ENCODE assay signal across 25 cellular contexts in the genomic region with DNA sequence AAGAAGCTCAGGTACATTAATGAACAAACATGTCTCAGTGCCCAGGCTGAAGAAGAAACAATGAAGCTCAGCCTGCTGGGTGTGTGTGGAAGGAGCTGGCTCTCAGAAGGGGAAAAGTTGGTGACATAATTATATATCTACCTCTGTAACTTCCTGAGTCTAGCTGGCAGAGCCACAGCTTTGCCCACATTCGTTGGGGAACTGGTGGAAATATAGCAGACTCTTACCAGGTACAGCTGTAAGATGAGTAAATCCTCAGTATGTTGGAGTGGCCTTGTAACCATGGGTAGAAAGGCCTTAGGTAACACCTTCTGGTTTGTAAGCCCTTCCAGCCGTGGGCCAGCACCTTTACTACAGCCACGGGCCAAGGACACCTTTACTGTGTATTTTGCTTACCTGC. TPM values are rescaled to one million over a fixed set of nuclear protein-coding genes. Genes with fewer than 3 reads are reported as not detected.
DNase-seq lines count a peak whose midpoint lies in the region; ATAC-seq, FAIRE-seq and TF ChIP-seq lines count a peak whose summit lies in the region.
"Had no signal": no experiment of that assay in that cellular context is flagged by ENCODE, and none has a peak within 500 bp of the region (broad histone marks: within the 10 kb centered on the region; RNA-seq: fewer than 3 reads in every experiment).

No MANE protein-coding gene starts in this region.

- no peak for TF ChIP-seq CTCF in HepG2 (CRISPR knock-in tag; IDR thresholded peaks at IDR 0.05)

- no peaks in the 10 kb centered on the region for H3K79me2 ChIP-seq in HepG2 (ENCODE audit: insufficient read depth, low read length)

- H3K4me3 ChIP-seq in HepG2 (replicated peaks in 1 of 3; ENCODE audit: insufficient read depth in 1 of 3, low read depth in 2 of 3, low read length in 3 of 3), result no peak overlapping the region
- H3K4me3 ChIP-seq: neural progenitor cell, testis, uterus had no signal

- no peaks in the 10 kb centered on the region for H3K36me3 ChIP-seq in HepG2 (replicated peaks in 1 of 2; ENCODE audit: control insufficient read depth in 1 of 2, insufficient read depth in 2 of 2, low read length in 2 of 2)
- H3K36me3 ChIP-seq: neural progenitor cell, uterus had no signal

- no peak for TF ChIP-seq RAD21 in HepG2 (CRISPR knock-in tag; IDR thresholded peaks at IDR 0.05)

- 7% methylated on average over 2 of the region's 3 CpGs for WGBS in HepG2 (ENCODE audit: low lambda C conversion rate)

- peak; percentile 63 for ATAC-seq in activated CD8-positive, alpha-beta T cell treated with anti-CD3 and anti-CD28 coated beads, Interleukin-2, amount 10 ng/mL, durations not matched to agents 7 days and 5 days
- peak; percentile 41; the same call in 1 of the 3 replicates for ATAC-seq in HepG2
- ATAC-seq in stimulated activated naive CD8-positive, alpha-beta T cell treated with anti-CD3 and anti-CD28 coated beads, Interleukin-15, Interleukin-2, amounts not matched to agents 100 U/mL and 50 U/mL, for 24 hours, result peak; percentile 36
- no peak for ATAC-seq in GM18505 (IDR thresholded peaks at IDR 0.05; ENCODE audit: unreplicated experiment)

- H3K4me3 Mint-ChIP-seq in activated naive CD8-positive, alpha-beta T cell, result no peak overlapping the region
- no peak overlapping the region for H3K4me3 Mint-ChIP-seq in activated naive CD8-positive, alpha-beta T cell treated with anti-CD3 and anti-CD28 coated beads for 36 hours
- no peak overlapping the region for H3K4me3 Mint-ChIP-seq in activated CD8-positive, alpha-beta T cell treated with anti-CD3 and anti-CD28 coated beads, Interleukin-2, amount 10 ng/mL, durations not matched to agents 7 days and 5 days
- H3K4me3 Mint-ChIP-seq: activated CD4-positive, alpha-beta T cell treated with anti-CD3 and anti-CD28 coated beads, Interleukin-2, amount 10 ng/mL, durations not matched to agents 7 days and 5 days; neural progenitor cell had no signal

- H3K27me3 Mint-ChIP-seq in activated naive CD8-positive, alpha-beta T cell, result no peaks in the 10 kb centered on the region
- H3K27me3 Mint-ChIP-seq in activated naive CD8-positive, alpha-beta T cell treated with anti-CD3 and anti-CD28 coated beads for 36 hours, result no peaks in the 10 kb centered on the region
- peaks cover 3% of the 10 kb centered on the region for H3K27me3 Mint-ChIP-seq in activated CD8-positive, alpha-beta T cell treated with anti-CD3 and anti-CD28 coated beads, Interleukin-2, amount 10 ng/mL, durations not matched to agents 7 days and 5 days (ENCODE audit: low read depth)
- H3K27me3 Mint-ChIP-seq: activated CD4-positive, alpha-beta T cell treated with anti-CD3 and anti-CD28 coated beads, Interleukin-2, amount 10 ng/mL, durations not matched to agents 7 days and 5 days; progenitor cell of endocrine pancreas had no signal

- no peak for DNase-seq in activated naive CD8-positive, alpha-beta T cell treated with anti-CD3 and anti-CD28 coated beads for 36 hours
- DNase-seq in activated CD8-positive, alpha-beta T cell treated with anti-CD3 and anti-CD28 coated beads, Interleukin-2, amount 10 ng/mL, durations not matched to agents 7 days and 5 days, result no peak
- DNase-seq in HepG2 (ENCODE audit: low spot score) (no peak), SK-N-DZ (ENCODE audit: low spot score) (no peak), NCI-H2196 treated with DMSO at 0.1 percent for 48 hours (lab: John Stamatoyannopoulos, UW; ENCODE audit: unreplicated experiment) (no peak)
- DNase-seq in stimulated activated naive CD8-positive, alpha-beta T cell treated with anti-CD3 and anti-CD28 coated beads, Interleukin-15, Interleukin-2, amounts not matched to agents 100 U/mL and 50 U/mL, for 24 hours, result no peak
- DNase-seq: activated CD4-positive, alpha-beta T cell treated with anti-CD3 and anti-CD28 coated beads, Interleukin-2, amount 10 ng/mL, durations not matched to agents 7 days and 5 days; DMS53; GDM1; glutamatergic neuron; GOT3; KG1; NCI-H1930; NCI-H526 treated with DMSO at 0.1 percent for 48 hours; RPMI8226; SK-N-SH; small intestine had no signal

- peaks cover 19% of the 10 kb centered on the region for H3K4me1 Mint-ChIP-seq in activated naive CD8-positive, alpha-beta T cell (ENCODE audit: low read depth)
- H3K4me1 Mint-ChIP-seq in activated naive CD8-positive, alpha-beta T cell treated with anti-CD3 and anti-CD28 coated beads for 36 hours, result peaks cover 15% of the 10 kb centered on the region
- peaks cover 26% of the 10 kb centered on the region for H3K4me1 Mint-ChIP-seq in activated CD8-positive, alpha-beta T cell treated with anti-CD3 and anti-CD28 coated beads, Interleukin-2, amount 10 ng/mL, durations not matched to agents 7 days and 5 days (ENCODE audit: low read depth)
- H3K4me1 Mint-ChIP-seq: neural progenitor cell had no signal

- peaks cover 5% of the 10 kb centered on the region for H3K9me3 Mint-ChIP-seq in activated naive CD8-positive, alpha-beta T cell (ENCODE audit: low read depth)
- no peaks in the 10 kb centered on the region for H3K9me3 Mint-ChIP-seq in activated naive CD8-positive, alpha-beta T cell treated with anti-CD3 and anti-CD28 coated beads for 36 hours
- peaks cover 9% of the 10 kb centered on the region for H3K9me3 Mint-ChIP-seq in activated CD8-positive, alpha-beta T cell treated with anti-CD3 and anti-CD28 coated beads, Interleukin-2, amount 10 ng/mL, durations not matched to agents 7 days and 5 days (ENCODE audit: insufficient read depth)
- H3K9me3 Mint-ChIP-seq: neural progenitor cell had no signal

- H4K20me1 ChIP-seq in HepG2 (ENCODE audit: insufficient read depth, low read length), result no peaks in the 10 kb centered on the region

- no peak for FAIRE-seq in HepG2 (lab: Jason Lieb, UNC)
- FAIRE-seq: bronchial epithelial cell, small intestine had no signal

- TF ChIP-seq EP300 in HepG2 (IDR thresholded peaks at IDR 0.05; ENCODE audit: low read depth in 2 of 2, low read length in 2 of 2), result no peak
- no peak for TF ChIP-seq EP300 in HepG2 (CRISPR knock-in tag; IDR thresholded peaks at IDR 0.05; ENCODE audit: borderline replicate concordance)

- peaks cover 4% of the 10 kb centered on the region for H3K36me3 Mint-ChIP-seq in activated naive CD8-positive, alpha-beta T cell
- H3K36me3 Mint-ChIP-seq in activated naive CD8-positive, alpha-beta T cell treated with anti-CD3 and anti-CD28 coated beads for 36 hours, result peaks cover 2% of the 10 kb centered on the region
- H3K36me3 Mint-ChIP-seq in activated CD8-positive, alpha-beta T cell treated with anti-CD3 and anti-CD28 coated beads, Interleukin-2, amount 10 ng/mL, durations not matched to agents 7 days and 5 days (ENCODE audit: low read depth), result peaks cover 5% of the 10 kb centered on the region
- H3K36me3 Mint-ChIP-seq: neural progenitor cell had no signal

- H3K4me1 ChIP-seq in HepG2 (ENCODE audit: insufficient read depth, low read length), result peaks cover 26% of the 10 kb centered on the region
- H3K4me1 ChIP-seq: neural progenitor cell, testis, uterus had no signal

- peak overlapping the region; percentile 0 for H3K27ac Mint-ChIP-seq in activated naive CD8-positive, alpha-beta T cell
- no peak overlapping the region for H3K27ac Mint-ChIP-seq in activated naive CD8-positive, alpha-beta T cell treated with anti-CD3 and anti-CD28 coated beads for 36 hours
- peak overlapping the region; percentile 12 for H3K27ac Mint-ChIP-seq in activated CD8-positive, alpha-beta T cell treated with anti-CD3 and anti-CD28 coated beads, Interleukin-2, amount 10 ng/mL, durations not matched to agents 7 days and 5 days
- H3K27ac Mint-ChIP-seq: neural progenitor cell, progenitor cell of endocrine pancreas had no signal

- H2AFZ ChIP-seq in HepG2 (ENCODE audit: low read length), result no peak overlapping the region
- H2AFZ ChIP-seq: neural progenitor cell had no signal

- CTCF ChIA-PET in activated CD8-positive, alpha-beta T cell treated with anti-CD3 and anti-CD28 coated beads, Interleukin-2, amount 10 ng/mL, durations not matched to agents 7 days and 5 days (lab: Charles Lee), result interaction anchor here (1.1 to 1.8 kb wide), 3 partner anchors 29 to 68 kb away, joined by 4 to 6 read pairs (median 5); partner anchors contain the start of gene PNRC1
- CTCF ChIA-PET in HepG2 (lab: Yijun Ruan, JAX; ENCODE audit: low intra/inter-chr PET ratio, low total read pairs), result no interaction called here

- H3K9me3 ChIP-seq in HepG2 (ENCODE audit: low read length), result no peaks in the 10 kb centered on the region
- H3K9me3 ChIP-seq: SK-N-SH, testis, uterus had no signal

- in situ Hi-C loops in HepG2 (cut with HindIII; ENCODE audit: extremely low pct_ligation_motif_present, low pct_unique_long_range_greater_than_20kb), result no loop called here

- H3K9ac ChIP-seq in HepG2 (ENCODE audit: insufficient read depth, low read depth, low read length), result no peak overlapping the region
- H3K9ac ChIP-seq: neural progenitor cell, SK-N-SH had no signal

- H3K4me2 ChIP-seq in HepG2 (ENCODE audit: low read depth, low read length), result no peak overlapping the region
- H3K4me2 ChIP-seq: neural progenitor cell, SK-N-SH had no signal

- H3K27ac ChIP-seq in HepG2 (ENCODE audit: extremely low read length, insufficient read depth, low read length), result no peak overlapping the region
- H3K27ac ChIP-seq: neural progenitor cell, testis, uterus, VCaP had no signal

- POLR2A ChIA-PET in activated CD8-positive, alpha-beta T cell treated with anti-CD3 and anti-CD28 coated beads, Interleukin-2, amount 10 ng/mL, durations not matched to agents 7 days and 5 days (lab: Charles Lee), result interaction anchor here (4.3 kb wide), 1 partner anchor 30 kb away, joined by 50 read pairs; the partner anchor contains the start of gene PNRC1
- POLR2A ChIA-PET in HepG2 (lab: Yijun Ruan, JAX), result interaction anchor here (0.8 to 2.6 kb wide), 3 partner anchors 22 to 30 kb away, joined by 3 to 15 read pairs (median 4); partner anchors contain the start of gene PNRC1

- H3K27me3 ChIP-seq in HepG2 (ENCODE audit: control insufficient read depth in 1 of 2, insufficient read depth in 2 of 2, low read length in 2 of 2), result 0 out of 5 replicates have a peak, but pooled peaks cover 0 to 3% of the 10 kb centered on the region in 2 experiments
- H3K27me3 ChIP-seq: neural progenitor cell, testis, uterus had no signal

- TF ChIP-seq POLR2A in HepG2 (IDR thresholded peaks at IDR 0.05; ENCODE audit: insufficient read depth in 1 of 2, low read depth in 2 of 2, low read length in 2 of 2) (no peak), GM18505 (IDR thresholded peaks at IDR 0.05; ENCODE audit: borderline replicate concordance, extremely low read depth, insufficient read depth, insufficient read length) (no peak)

- BruUV-seq in HepG2 (replicated peaks; lab: Mats Ljungman, UMichigan), result no TSS peak

- intact Hi-C loops in HepG2 (cut with micrococcal nuclease; ENCODE audit: unreplicated experiment), result no loop called here

RNA-seq across cellular contexts. Expression of gene PNRC1, which starts 29.9 kb away (rescaled TPM):
- 10 to 100 TPM; 81.3 to 84.5 TPM for total RNA-seq in activated naive CD8-positive, alpha-beta T cell treated with anti-CD3 and anti-CD28 coated beads for 36 hours
- total RNA-seq in activated CD8-positive, alpha-beta T cell treated with anti-CD3 and anti-CD28 coated beads, Interleukin-2, amount 10 ng/mL, durations not matched to agents 7 days and 5 days, result 10 to 100 TPM; 89.2 to 90.8 TPM
- 31.0 and 36.0 TPM in 2 replicates for total RNA-seq in HepG2 (2016; rRNA removed; fragmentation: Illumina TruSeq; extraction: Trizol)
- total RNA-seq in HepG2 (2016; cell fraction: cytosol; rRNA removed; fragmentation: Illumina TruSeq; extraction: Trizol; ENCODE audit: low read depth), result 57.2 and 58.4 TPM in 2 replicates
- total RNA-seq in HepG2 (2016; cell fraction: insoluble cytoplasmic fraction; rRNA removed; fragmentation: Illumina TruSeq; extraction: Trizol), result 26.3 and 34.2 TPM in 2 replicates
- total RNA-seq in HepG2 (2016; cell fraction: membrane; rRNA removed; fragmentation: Illumina TruSeq; extraction: Trizol), result 91.5 and 98.2 TPM in 2 replicates
- 38.0 and 44.9 TPM in 2 replicates for total RNA-seq in HepG2 (2016; cell fraction: nucleus; rRNA removed; fragmentation: Illumina TruSeq; extraction: Trizol)
- 16.8 and 17.6 TPM in 2 replicates for polyA plus RNA-seq in HepG2 (2011; rRNA removed)
- polyA plus RNA-seq in HepG2 (2011; cell fraction: cytosol; rRNA removed), result 6.9 and 11.3 TPM in 2 replicates
- polyA plus RNA-seq in HepG2 (2011; cell fraction: nucleus; rRNA removed), result 11.1 and 19.2 TPM in 2 replicates
- 109 TPM in 2 replicates for polyA plus RNA-seq in HepG2 (2012)
- polyA plus RNA-seq in HepG2 (2016; cell fraction: cytosol; fragmentation: Illumina TruSeq; extraction: Trizol; ENCODE audit: low read depth), result 35.4 and 35.7 TPM in 2 replicates
- 27.3 and 28.4 TPM in 2 replicates for polyA plus RNA-seq in HepG2 (2016; cell fraction: insoluble cytoplasmic fraction; fragmentation: Illumina TruSeq; extraction: Trizol; ENCODE audit: low read depth)
- 40.5 and 45.9 TPM in 2 replicates for polyA plus RNA-seq in HepG2 (2016; cell fraction: membrane; fragmentation: Illumina TruSeq; extraction: Trizol; ENCODE audit: low read depth)
- polyA plus RNA-seq in HepG2 (2016; cell fraction: nucleus; fragmentation: Illumina TruSeq; extraction: Trizol; ENCODE audit: insufficient read depth, low read depth), result 58.0 and 62.1 TPM in 2 replicates
- 17.7 and 21.3 TPM in 2 replicates for polyA minus RNA-seq in HepG2 (2011; rRNA and poly(A)+ RNA removed; ENCODE audit: low replicate concordance)
- polyA minus RNA-seq in HepG2 (2011; cell fraction: cytosol; rRNA and poly(A)+ RNA removed), result 38.4 and 54.1 TPM in 2 replicates
- 44.4 and 44.5 TPM in 2 replicates for polyA minus RNA-seq in HepG2 (2011; cell fraction: nucleus; rRNA and poly(A)+ RNA removed)
- polyA plus RNA-seq in SK-N-DZ (2014; cell fraction: cytosol; rRNA removed), result 14.7 and 16.9 TPM in 2 replicates
- polyA plus RNA-seq in SK-N-DZ (2014; cell fraction: nucleus; rRNA removed), result 17.2 and 28.9 TPM in 2 replicates
